Comparison of ENCODE assay signal across 12 cellular contexts in genomic region chr6:167130712-167131684, GRCh38. TPM values are rescaled to one million over a fixed set of nuclear protein-coding genes. Genes with fewer than 3 reads are reported as not detected.
DNase-seq lines count a peak whose midpoint lies in the region; ATAC-seq and TF ChIP-seq lines count a peak whose summit lies in the region.
"Had no signal": no experiment of that assay in that cellular context is flagged by ENCODE, and none has a peak within 500 bp of the region (broad histone marks: within the 10 kb centered on the region; RNA-seq: fewer than 3 reads in every experiment).

No MANE protein-coding gene starts in this region.

- no peaks in the 10 kb centered on the region for H3K27me3 Mint-ChIP-seq in activated T-helper 17 cell treated with anti-CD3 and anti-CD28 coated beads, Interleukin-2, amount 50 U/mL, for 72 hours
- no peaks in the 10 kb centered on the region for H3K27me3 Mint-ChIP-seq in stimulated activated naive B cell treated with anti-CD40 and anti-IgM and Interleukin-4, amounts not matched to agents 10 μg/mL and 1 μg/mL and 100 μg/mL, for 72 hours
- H3K27me3 Mint-ChIP-seq in osteocyte (ENCODE audit: unreplicated experiment) = peaks cover 3% of the 10 kb centered on the region

- TF ChIP-seq CTCF in osteocyte (IDR thresholded peaks at IDR 0.05) = no peak

- H3K4me3 Mint-ChIP-seq in activated T-helper 17 cell treated with anti-CD3 and anti-CD28 coated beads, Interleukin-2, amount 50 U/mL, for 72 hours = peak overlapping the region; percentile 81
- peak overlapping the region; percentile 68 to 73 for H3K4me3 Mint-ChIP-seq in stimulated activated naive B cell treated with anti-CD40 and anti-IgM and Interleukin-4, amounts not matched to agents 10 μg/mL and 1 μg/mL and 100 μg/mL, for 72 hours
- H3K4me3 Mint-ChIP-seq in osteocyte (ENCODE audit: unreplicated experiment) = no peak overlapping the region
- H3K4me3 Mint-ChIP-seq: activated T-helper 1 cell treated with anti-CD3 and anti-CD28 coated beads, Interleukin-12 subunit alpha, Interleukin-12 subunit beta, Interleukin-2, Interleukin-4 antibody, amounts not matched to agents 30 ng/mL and 10 ng/mL and 1 ng/mL, durations not matched to agents 14 hours and 24 hours and 36 hours; brain had no signal

- peak; percentile 52 for ATAC-seq in HG02852 (IDR thresholded peaks at IDR 0.05; ENCODE audit: unreplicated experiment)
- ATAC-seq in activated T-helper 17 cell treated with anti-CD3 and anti-CD28 coated beads, Interleukin-2, amount 50 U/mL, for 72 hours (replicated peaks) = peak; percentile 73
- ATAC-seq in stimulated activated naive B cell treated with anti-CD40 and anti-IgM and Interleukin-4, amounts not matched to agents 10 μg/mL and 1 μg/mL and 100 μg/mL, for 72 hours (replicated peaks) = peak; percentile 54 to 55

- peaks cover 99% of the 10 kb centered on the region for H3K36me3 Mint-ChIP-seq in activated T-helper 17 cell treated with anti-CD3 and anti-CD28 coated beads, Interleukin-2, amount 50 U/mL, for 72 hours (ENCODE audit: low read depth)
- H3K36me3 Mint-ChIP-seq in stimulated activated naive B cell treated with anti-CD40 and anti-IgM and Interleukin-4, amounts not matched to agents 10 μg/mL and 1 μg/mL and 100 μg/mL, for 72 hours = peaks cover 9 to 10% of the 10 kb centered on the region in 2 donors
- H3K36me3 Mint-ChIP-seq in osteocyte (ENCODE audit: unreplicated experiment) = no peaks in the 10 kb centered on the region
- H3K36me3 Mint-ChIP-seq: brain had no signal

- H3K9me3 Mint-ChIP-seq in activated T-helper 17 cell treated with anti-CD3 and anti-CD28 coated beads, Interleukin-2, amount 50 U/mL, for 72 hours = no peaks in the 10 kb centered on the region
- H3K9me3 Mint-ChIP-seq in stimulated activated naive B cell treated with anti-CD40 and anti-IgM and Interleukin-4, amounts not matched to agents 10 μg/mL and 1 μg/mL and 100 μg/mL, for 72 hours = peaks cover 2 to 4% of the 10 kb centered on the region in 2 donors
- no peaks in the 10 kb centered on the region for H3K9me3 Mint-ChIP-seq in osteocyte (ENCODE audit: unreplicated experiment)
- H3K9me3 Mint-ChIP-seq: activated T-helper 1 cell treated with anti-CD3 and anti-CD28 coated beads, Interleukin-12 subunit alpha, Interleukin-12 subunit beta, Interleukin-2, Interleukin-4 antibody, amounts not matched to agents 30 ng/mL and 10 ng/mL and 1 ng/mL, durations not matched to agents 14 hours and 24 hours and 36 hours; brain had no signal

- DNase-seq in NCI-H748 (lab: John Stamatoyannopoulos, UW; ENCODE audit: unreplicated experiment) = peak; percentile 25
- no peak for DNase-seq in NCI-H748 treated with DMSO at 0.1 percent for 48 hours (lab: John Stamatoyannopoulos, UW)
- no peak for DNase-seq in stimulated activated naive B cell treated with anti-CD40 and anti-IgM and Interleukin-4, amounts not matched to agents 10 μg/mL and 1 μg/mL and 100 μg/mL, for 72 hours
- no peak for DNase-seq in ecto neural progenitor cell (ENCODE audit: low spot score)
- DNase-seq in stimulated activated naive CD4-positive, alpha-beta T cell (lab: John Stamatoyannopoulos, UW) = no peak
- no peak for DNase-seq in osteocyte (ENCODE audit: extremely low spot score, unreplicated experiment)
- DNase-seq: NCI-H1092 had no signal

- peaks cover 69% of the 10 kb centered on the region for H3K4me1 Mint-ChIP-seq in activated T-helper 17 cell treated with anti-CD3 and anti-CD28 coated beads, Interleukin-2, amount 50 U/mL, for 72 hours
- H3K4me1 Mint-ChIP-seq in stimulated activated naive B cell treated with anti-CD40 and anti-IgM and Interleukin-4, amounts not matched to agents 10 μg/mL and 1 μg/mL and 100 μg/mL, for 72 hours = peaks cover 58 to 84% of the 10 kb centered on the region in 2 donors
- no peaks in the 10 kb centered on the region for H3K4me1 Mint-ChIP-seq in osteocyte (ENCODE audit: unreplicated experiment)

- H3K27ac Mint-ChIP-seq in activated T-helper 17 cell treated with anti-CD3 and anti-CD28 coated beads, Interleukin-2, amount 50 U/mL, for 72 hours = peak overlapping the region; percentile 94
- H3K27ac Mint-ChIP-seq in stimulated activated naive B cell treated with anti-CD40 and anti-IgM and Interleukin-4, amounts not matched to agents 10 μg/mL and 1 μg/mL and 100 μg/mL, for 72 hours = peak overlapping the region; percentile 96
- H3K27ac Mint-ChIP-seq in osteocyte (ENCODE audit: unreplicated experiment) = no peak overlapping the region
- H3K27ac Mint-ChIP-seq: activated T-helper 1 cell treated with anti-CD3 and anti-CD28 coated beads, Interleukin-12 subunit alpha, Interleukin-12 subunit beta, Interleukin-2, Interleukin-4 antibody, amounts not matched to agents 30 ng/mL and 10 ng/mL and 1 ng/mL, durations not matched to agents 14 hours and 24 hours and 36 hours had no signal

RNA-seq across cellular contexts. Expression of gene CCR6, which starts 8.1 kb away (rescaled TPM):
- total RNA-seq in activated T-helper 17 cell treated with anti-CD3 and anti-CD28 coated beads, Interleukin-2, amount 50 U/mL, for 72 hours = 10 to 100 TPM; 31.5 to 55.7 TPM
- total RNA-seq in osteocyte = not detected in 2 replicates
- total RNA-seq: activated T-helper 1 cell treated with anti-CD3 and anti-CD28 coated beads, Interleukin-12 subunit alpha, Interleukin-12 subunit beta, Interleukin-2, Interleukin-4 antibody, amounts not matched to agents 30 ng/mL and 10 ng/mL and 1 ng/mL, durations not matched to agents 14 hours and 24 hours and 36 hours; myocyte had no signal

RNA-seq across cellular contexts. Expression of gene GPR31, which starts 26.8 kb away (rescaled TPM):
- not detected for total RNA-seq in activated T-helper 17 cell treated with anti-CD3 and anti-CD28 coated beads, Interleukin-2, amount 50 U/mL, for 72 hours
- not detected in 2 replicates for total RNA-seq in osteocyte
- total RNA-seq: activated T-helper 1 cell treated with anti-CD3 and anti-CD28 coated beads, Interleukin-12 subunit alpha, Interleukin-12 subunit beta, Interleukin-2, Interleukin-4 antibody, amounts not matched to agents 30 ng/mL and 10 ng/mL and 1 ng/mL, durations not matched to agents 14 hours and 24 hours and 36 hours; myocyte had no signal

Comparison
In these comparisons a context has a peak if more than half of its experiments do, and no peak if none do; other contexts are left out.
1. RNA of gene CCR6, which starts 8.1 kb away (total RNA-seq): 31.5 to 55.7 TPM in activated T-helper 17 cell treated with anti-CD3 and anti-CD28 coated beads, Interleukin-2, amount 50 U/mL, for 72 hours; not detected in osteocyte; every median in the first group is over 10 times any median in the second.
2. Peak in every context shown above with its lines, with median percentiles within 50 percentile points of each other: ATAC-seq.